In the genomic region with DNA sequence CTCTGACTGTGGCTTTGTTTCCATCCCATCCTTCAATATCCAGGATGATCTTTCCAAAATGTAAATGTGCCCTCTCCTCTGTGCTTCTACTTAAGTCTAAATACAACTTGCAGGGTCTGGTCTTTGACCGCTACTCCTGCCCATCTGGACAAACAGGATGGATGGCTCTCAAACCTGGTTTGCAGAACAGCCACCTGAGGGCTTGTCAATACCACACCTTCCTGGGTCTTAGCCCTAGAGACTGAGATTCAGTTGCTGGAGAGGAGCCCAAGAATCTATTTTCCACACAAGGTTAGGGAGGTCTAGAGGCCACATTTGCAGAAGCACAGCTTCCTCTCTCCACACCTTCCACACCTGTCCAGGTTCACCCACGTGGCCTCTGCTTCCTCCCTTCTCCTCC, we compare ENCODE assay signal across 22 cellular contexts. TPM values are rescaled to one million over a fixed set of nuclear protein-coding genes. Genes with fewer than 3 reads are reported as not detected.
DNase-seq lines count a peak whose midpoint lies in the region; ATAC-seq and TF ChIP-seq lines count a peak whose summit lies in the region.
"Had no signal": no experiment of that assay in that cellular context is flagged by ENCODE, and none has a peak within 500 bp of the region (broad histone marks: within the 10 kb centered on the region; RNA-seq: fewer than 3 reads in every experiment).

No MANE protein-coding gene starts in this region.

- intact Hi-C loops in colonic mucosa (cut with DNase I): loop anchor here (5.0 kb wide), 1 partner anchor 109 kb away; a partner anchor contains a TSS

- H3K4me1 ChIP-seq in H9 (ENCODE audit: insufficient read depth, low read length) (peaks cover under 1% of the 10 kb centered on the region; the same call in 1 of the 2 replicates), colonic mucosa (no peaks in the 10 kb centered on the region), osteoblast (ENCODE audit: insufficient read depth, low read length) (peaks cover 16% of the 10 kb centered on the region)

- H3T11ph ChIP-seq in H9 (ENCODE audit: low read length): no peak overlapping the region

- H2BK15ac ChIP-seq in H9 (ENCODE audit: low read depth, low read length): no peak overlapping the region

- no peak overlapping the region for H3K56ac ChIP-seq in H9 (ENCODE audit: insufficient read length, low read depth, low read length)

- no peak overlapping the region for H3K14ac ChIP-seq in H9 (ENCODE audit: insufficient read depth, low read length)

- no peak overlapping the region for H2AK5ac ChIP-seq in H9 (ENCODE audit: insufficient read length, low read length)

- H3K9me3 ChIP-seq in H9 (ENCODE audit: control insufficient read depth, low read depth, low read length) (no peaks in the 10 kb centered on the region), colonic mucosa (no peaks in the 10 kb centered on the region), osteoblast (ENCODE audit: low read depth, low read length) (no peaks in the 10 kb centered on the region)
- H3K9me3 ChIP-seq: lower lobe of right lung, neutrophil, transverse colon had no signal

- no peak overlapping the region for H4K91ac ChIP-seq in H9 (ENCODE audit: insufficient read length, low read depth, low read length)

- no CpG with 5 or more reads among the region's 2 CpGs for WGBS in H9 (ENCODE audit: extremely low coverage, insufficient read length, low lambda C conversion rate)

- H4K8ac ChIP-seq in H9 (replicated peaks; ENCODE audit: insufficient read length, low read depth, low read length): no peak overlapping the region

- no peak overlapping the region for H2BK5ac ChIP-seq in H9 (ENCODE audit: insufficient read length, low read length)

- no peak overlapping the region for H3K18ac ChIP-seq in H9 (ENCODE audit: insufficient read length, low read depth, low read length)

- H3K4me3 ChIP-seq in colonic mucosa (no peak overlapping the region), osteoblast (ENCODE audit: insufficient read depth, low read length) (no peak overlapping the region)
- H3K4me3 ChIP-seq: lower lobe of right lung, transverse colon had no signal

- H2BK12ac ChIP-seq in H9 (ENCODE audit: insufficient read length, low read depth, low read length): no peak overlapping the region

- H3K27ac Mint-ChIP-seq in H9: peak overlapping the region in 2 of 3 experiments; percentile 13 to 71; a peak in 4 of 7 replicates
- no peak overlapping the region for H3K27ac Mint-ChIP-seq in natural killer cell treated with Interleukin-12 subunit alpha and Interleukin-12 subunit beta and Interleukin-15 and Interleukin-18, amount 100 ng/mL, for 72 hours
- H3K27ac Mint-ChIP-seq: activated B cell treated with CpG ODN at 0.5 μM for 24 hours; activated naive CD8-positive, alpha-beta T cell; dendritic cell treated with granulocyte-macrophage colony-stimulating factor and Interleukin-4, amounts not matched to agents 40 ng/mL and 50 ng/mL, for 4 days had no signal

- H2AFZ ChIP-seq in H9 (ENCODE audit: low read length): no peak overlapping the region
- H2AFZ ChIP-seq in osteoblast (ENCODE audit: low read length): no peak overlapping the region

- TF ChIP-seq CTCF in H9 (conservative IDR thresholded peaks at IDR 0.05) (no peak), colonic mucosa (IDR thresholded peaks at IDR 0.05) (no peak), osteoblast (IDR thresholded peaks at IDR 0.05; ENCODE audit: extremely low read depth, low read depth, low read length) (no peak)

- peaks cover 26% of the 10 kb centered on the region for H3K23me2 ChIP-seq in H9 (ENCODE audit: insufficient read length, low read depth, low read length, poor library complexity, severe bottlenecking)

- H3K4me3 Mint-ChIP-seq in H9: no peak overlapping the region
- no peak overlapping the region for H3K4me3 Mint-ChIP-seq in natural killer cell treated with Interleukin-12 subunit alpha and Interleukin-12 subunit beta and Interleukin-15 and Interleukin-18, amount 100 ng/mL, for 72 hours
- H3K4me3 Mint-ChIP-seq: activated B cell treated with CpG ODN at 0.5 μM for 24 hours; activated naive CD8-positive, alpha-beta T cell; dendritic cell treated with granulocyte-macrophage colony-stimulating factor and Interleukin-4, amounts not matched to agents 40 ng/mL and 50 ng/mL, for 4 days had no signal

- H3K4ac ChIP-seq in H9 (ENCODE audit: low read depth, low read length): no peak overlapping the region

- H3K4me2 ChIP-seq in H9 (ENCODE audit: insufficient read depth, insufficient read length, low read length): no peak overlapping the region
- no peak overlapping the region for H3K4me2 ChIP-seq in osteoblast (ENCODE audit: insufficient read depth, low read length)

- no peak overlapping the region for H2BK120ac ChIP-seq in H9 (ENCODE audit: low read depth, low read length, poor library complexity, severe bottlenecking)

- peaks cover 26 to 32% of the 10 kb centered on the region in 2 experiments for H3K4me1 Mint-ChIP-seq in H9
- peaks cover 6 to 24% of the 10 kb centered on the region in 2 donors for H3K4me1 Mint-ChIP-seq in natural killer cell treated with Interleukin-12 subunit alpha and Interleukin-12 subunit beta and Interleukin-15 and Interleukin-18, amount 100 ng/mL, for 72 hours (ENCODE audit: low read depth in 2 of 2)

- H4K5ac ChIP-seq in H9 (ENCODE audit: insufficient read length, low read depth, low read length): no peak overlapping the region

- H3K23ac ChIP-seq in H9 (ENCODE audit: insufficient read length, low read depth, low read length): no peak overlapping the region

- H4K20me1 ChIP-seq in H9 (ENCODE audit: control insufficient read depth, insufficient read depth, insufficient read length): no peaks in the 10 kb centered on the region
- no peaks in the 10 kb centered on the region for H4K20me1 ChIP-seq in osteoblast (ENCODE audit: insufficient read depth, low read length)

- H2BK20ac ChIP-seq in H9 (ENCODE audit: low read depth, low read length, poor library complexity, severe bottlenecking): no peak overlapping the region

- no peak overlapping the region for H3K9ac ChIP-seq in H9 (ENCODE audit: extremely low read depth, insufficient read length, low read length)
- H3K9ac ChIP-seq in colonic mucosa (ENCODE audit: low read depth in 2 of 2, low read length in 2 of 2): no peak overlapping the region

- H3K27me3 ChIP-seq in H9 (ENCODE audit: insufficient read depth, low read length) (no peaks in the 10 kb centered on the region), colonic mucosa (no peaks in the 10 kb centered on the region), osteoblast (ENCODE audit: insufficient read depth, low read length) (peaks cover 14% of the 10 kb centered on the region)

- H3K79me1 ChIP-seq in H9 (ENCODE audit: insufficient read depth, low read depth, low read length, poor library complexity, severe bottlenecking): no peaks in the 10 kb centered on the region

- no peak for DNase-seq in H9
- no peak for DNase-seq in colonic mucosa
- peak; percentile 34 for DNase-seq in osteoblast (ENCODE audit: insufficient read length, low spot score, missing footprints)
- DNase-seq in NCI-H2081 (lab: John Stamatoyannopoulos, UW): no peak
- DNase-seq in natural killer cell treated with Interleukin-12 subunit alpha and Interleukin-12 subunit beta and Interleukin-15 and Interleukin-18, amount 100 ng/mL, for 72 hours (ENCODE audit: low spot score): no peak
- DNase-seq in activated effector memory CD4-positive, alpha-beta T cell treated with anti-CD3 and anti-CD28 coated beads, Interleukin-2, amount 50 U/mL, for 16 hours: no peak
- DNase-seq: activated B cell treated with CpG ODN at 0.5 μM for 24 hours; activated CD4-positive, alpha-beta T cell treated with anti-CD3 and anti-CD28 coated beads, Interleukin-2, amount 50 U/mL, for 4 hours; activated CD8-positive, alpha-beta memory T cell treated with anti-CD3 and anti-CD28 coated beads, Interleukin-2, amount 50 U/mL, for 4 hours; aorta; caudate nucleus; EL; lower lobe of right lung; NCI-H1092 treated with DMSO at 0.1 percent for 48 hours; NCI-H1930; Right ventricle myocardium superior; T-helper 9 cell; transverse colon had no signal

- no peak overlapping the region for H3K27ac ChIP-seq in H9 (ENCODE audit: insufficient read length, low read depth, low read length)
- peak overlapping the region; percentile 17 for H3K27ac ChIP-seq in colonic mucosa
- no peak overlapping the region for H3K27ac ChIP-seq in osteoblast (ENCODE audit: low read depth, low read length)
- H3K27ac ChIP-seq: neutrophil had no signal

- ATAC-seq in natural killer cell treated with Interleukin-12 subunit alpha and Interleukin-12 subunit beta and Interleukin-15 and Interleukin-18, amount 100 ng/mL, for 72 hours: no peak
- ATAC-seq: lower lobe of right lung had no signal

- H3K36me3 ChIP-seq in colonic mucosa (no peaks in the 10 kb centered on the region), osteoblast (ENCODE audit: insufficient read depth, low read length) (no peaks in the 10 kb centered on the region)
- H3K36me3 ChIP-seq: lower lobe of right lung, neutrophil, transverse colon had no signal

- peaks cover 3% of the 10 kb centered on the region; the same call in 1 of the 2 replicates for H3K27me3 Mint-ChIP-seq in H9 (ENCODE audit: low read depth)
- peaks cover 7 to 8% of the 10 kb centered on the region in 2 donors for H3K27me3 Mint-ChIP-seq in natural killer cell treated with Interleukin-12 subunit alpha and Interleukin-12 subunit beta and Interleukin-15 and Interleukin-18, amount 100 ng/mL, for 72 hours

- H3K79me2 ChIP-seq in H9 (ENCODE audit: insufficient read depth, low read length) (no peaks in the 10 kb centered on the region), osteoblast (ENCODE audit: insufficient read depth, low read length) (no peaks in the 10 kb centered on the region)

- H3K36me3 Mint-ChIP-seq in H9 (ENCODE audit: insufficient read depth in 1 of 3, low read depth in 3 of 3): no peaks in the 10 kb centered on the region; a peak in 2 of 7 replicates
- H3K36me3 Mint-ChIP-seq in natural killer cell treated with Interleukin-12 subunit alpha and Interleukin-12 subunit beta and Interleukin-15 and Interleukin-18, amount 100 ng/mL, for 72 hours: no peaks in the 10 kb centered on the region
- H3K36me3 Mint-ChIP-seq: activated naive CD8-positive, alpha-beta T cell had no signal

- H3K9me3 Mint-ChIP-seq in H9: no peaks in the 10 kb centered on the region
- H3K9me3 Mint-ChIP-seq in natural killer cell treated with Interleukin-12 subunit alpha and Interleukin-12 subunit beta and Interleukin-15 and Interleukin-18, amount 100 ng/mL, for 72 hours: no peaks in the 10 kb centered on the region
- H3K9me3 Mint-ChIP-seq: activated B cell treated with CpG ODN at 0.5 μM for 24 hours; dendritic cell treated with granulocyte-macrophage colony-stimulating factor and Interleukin-4, amounts not matched to agents 40 ng/mL and 50 ng/mL, for 4 days had no signal

RNA-seq across cellular contexts. Expression of a gene that starts 1.9 kb away (rescaled TPM):
- total RNA-seq in H9 (2021) (50.6 and 55.0 TPM in 2 replicates), colonic mucosa (10 to 100 TPM; 22.4 to 40.9 TPM), osteoblast (under 0.01 and 0.29 TPM in 2 replicates)
- total RNA-seq in natural killer cell treated with Interleukin-12 subunit alpha and Interleukin-12 subunit beta and Interleukin-15 and Interleukin-18, amount 100 ng/mL, for 72 hours: under 1 TPM in 1 of 2 donors, not detected in 1; 0.36 TPM
- total RNA-seq: pulmonary artery endothelial cell had no signal

RNA-seq across cellular contexts. Expression of a gene that starts 5.5 kb away (rescaled TPM):
- total RNA-seq in H9 (2021): 45.2 and 50.8 TPM in 2 replicates
- 100 to 1,000 TPM in 1 of 2 donors, 10 to 100 TPM in 1; 74.1 to 103 TPM for total RNA-seq in colonic mucosa
- total RNA-seq in osteoblast: 14.8 and 16.5 TPM in 2 replicates
- total RNA-seq in natural killer cell treated with Interleukin-12 subunit alpha and Interleukin-12 subunit beta and Interleukin-15 and Interleukin-18, amount 100 ng/mL, for 72 hours: 10 to 100 TPM; 56.3 to 64.6 TPM

RNA-seq across cellular contexts. Expression of a gene that starts 36.0 kb away (rescaled TPM):
- total RNA-seq in H9 (2021): 216 and 217 TPM in 2 replicates
- total RNA-seq in colonic mucosa: 100 to 1,000 TPM; 153 to 174 TPM
- 40.4 and 44.2 TPM in 2 replicates for total RNA-seq in osteoblast
- 1 to 10 TPM; 3.8 to 9.5 TPM for total RNA-seq in natural killer cell treated with Interleukin-12 subunit alpha and Interleukin-12 subunit beta and Interleukin-15 and Interleukin-18, amount 100 ng/mL, for 72 hours

RNA-seq across cellular contexts. Expression of a gene that starts 48.0 kb away (rescaled TPM):
- total RNA-seq in H9 (2021): 29.0 and 30.2 TPM in 2 replicates
- 10 to 100 TPM; 37.3 to 42.0 TPM for total RNA-seq in colonic mucosa
- 10.3 and 10.9 TPM in 2 replicates for total RNA-seq in osteoblast
- total RNA-seq in natural killer cell treated with Interleukin-12 subunit alpha and Interleukin-12 subunit beta and Interleukin-15 and Interleukin-18, amount 100 ng/mL, for 72 hours: 10 to 100 TPM in 1 of 2 donors, 1 to 10 TPM in 1; 8.8 to 13.7 TPM

Comparison
In these comparisons a context has a peak if more than half of its experiments do, and no peak if none do; other contexts are left out.
1. H3K27ac Mint-ChIP-seq: peak in H9 (2 of 3); none in natural killer cell treated with Interleukin-12 subunit alpha and Interleukin-12 subunit beta and Interleukin-15 and Interleukin-18, amount 100 ng/mL, for 72 hours (0 of 2).
2. RNA of a gene that starts 1.9 kb away (total RNA-seq): 50.6 to 55.0 TPM in H9 and 22.4 to 40.9 TPM in colonic mucosa; 0.36 TPM in natural killer cell treated with Interleukin-12 subunit alpha and Interleukin-12 subunit beta and Interleukin-15 and Interleukin-18, amount 100 ng/mL, for 72 hours and under 0.01 to 0.29 TPM in osteoblast; every median in the first group is over 10 times any median in the second.